19 cellular contexts compared by ENCODE assay signal in the genomic region with DNA sequence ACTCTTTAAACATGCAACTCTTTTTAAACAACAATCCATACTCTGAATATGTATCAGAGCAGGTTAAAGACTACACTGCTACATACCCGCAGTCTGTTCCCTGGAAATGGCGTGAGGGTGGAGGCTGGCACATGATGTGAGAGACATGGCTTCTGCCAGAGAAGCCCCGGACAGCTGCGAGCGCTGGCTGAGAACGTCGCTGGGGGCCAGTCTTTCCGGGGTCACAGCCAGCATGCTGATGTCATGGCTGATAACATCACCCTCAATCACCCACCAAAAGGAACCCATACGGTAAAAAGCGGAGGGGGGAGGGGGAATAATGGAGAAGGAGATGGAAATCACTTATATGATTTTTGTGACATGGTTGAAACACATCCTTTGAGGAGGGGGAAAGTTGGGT. TPM values are rescaled to one million over a fixed set of nuclear protein-coding genes. Genes with fewer than 3 reads are reported as not detected.
A peak's percentile ranks its signal among the peaks of the same experiment; 100 is the strongest.
DNase-seq lines count a peak whose midpoint lies in the region; ATAC-seq, FAIRE-seq and TF ChIP-seq lines count a peak whose summit lies in the region.
"Had no signal": no experiment of that assay in that cellular context is flagged by ENCODE, and none has a peak within 500 bp of the region (broad histone marks: within the 10 kb centered on the region; RNA-seq: fewer than 3 reads in every experiment).

No MANE protein-coding gene starts in this region.

- H3K36me3 ChIP-seq in Panc1 (ENCODE audit: control insufficient read depth, insufficient read depth, low read length) (no peaks in the 10 kb centered on the region), trophoblast cell (ENCODE audit: control insufficient read depth in 1 of 2, insufficient read depth in 2 of 2, low read length in 2 of 2) (peaks cover 32 to 51% of the 10 kb centered on the region in 2 experiments), tibial artery (peaks cover 38 to 71% (median 52%) of the 10 kb centered on the region in 3 donors), kidney (ENCODE audit: control insufficient read depth in 1 of 2, insufficient read depth in 2 of 2, low read length in 2 of 2) (peaks cover 7 to 14% of the 10 kb centered on the region in 2 donors)

- no peak overlapping the region for H3K27ac ChIP-seq in Panc1 (ENCODE audit: low read length)
- H3K27ac ChIP-seq in cingulate gyrus (ENCODE audit: low read depth, low read length): peak overlapping the region; percentile 70
- no peak overlapping the region for H3K27ac ChIP-seq in trophoblast cell (ENCODE audit: low read depth, low read length)
- peak overlapping the region; percentile 24 to 48 for H3K27ac ChIP-seq in tibial artery
- H3K27ac ChIP-seq in kidney (ENCODE audit: low read depth in 2 of 2, low read length in 2 of 2): no peak overlapping the region
- H3K27ac ChIP-seq: PC-9, SJCRH30 had no signal

- H2AFZ ChIP-seq in trophoblast cell (ENCODE audit: insufficient read depth, low read length, poor library complexity): no peak overlapping the region
- H2AFZ ChIP-seq: PC-9 had no signal

- H2BK5ac ChIP-seq in trophoblast cell (ENCODE audit: low read depth, low read length, poor library complexity): no peak overlapping the region

- H3K27me3 ChIP-seq in Panc1 (ENCODE audit: control insufficient read depth, insufficient read depth, low read length) (no peaks in the 10 kb centered on the region), trophoblast cell (ENCODE audit: insufficient read depth, low read length) (no peaks in the 10 kb centered on the region), tibial artery (no peaks in the 10 kb centered on the region)
- H3K27me3 ChIP-seq: SJCRH30 had no signal

- H3K4me1 ChIP-seq in Panc1 (ENCODE audit: control insufficient read depth, insufficient read depth, low read length) (no peaks in the 10 kb centered on the region), trophoblast cell (ENCODE audit: control insufficient read depth in 1 of 2, insufficient read depth in 2 of 2, low read length in 2 of 2) (peaks cover 0 to 8% of the 10 kb centered on the region in 2 experiments), tibial artery (peaks cover 0 to 68% (median 22%) of the 10 kb centered on the region in 4 donors), kidney (ENCODE audit: control insufficient read depth in 1 of 2, insufficient read depth in 1 of 2, low read depth in 1 of 2, low read length in 2 of 2) (no peaks in the 10 kb centered on the region)
- H3K4me1 ChIP-seq: SJCRH30 had no signal

- H3K79me1 ChIP-seq in trophoblast cell (ENCODE audit: low read length): no peaks in the 10 kb centered on the region

- H2BK12ac ChIP-seq in trophoblast cell (ENCODE audit: low read length): no peak overlapping the region

- in situ Hi-C loops in Panc1 (cut with HindIII; ENCODE audit: low pct_unique_long_range_greater_than_20kb, low sequenced_read_pairs): no loop called here

- FAIRE-seq in kidney (lab: Jason Lieb, UNC): no peak
- FAIRE-seq: HepG2 had no signal

- H2BK120ac ChIP-seq in trophoblast cell (ENCODE audit: insufficient read depth, low read length, poor library complexity): no peak overlapping the region

- H4K12ac ChIP-seq in trophoblast cell (ENCODE audit: low read depth, low read length): no peak overlapping the region

- POLR2A ChIA-PET in Panc1 (lab: Charles Lee): no interaction called here

- CTCF ChIA-PET in Panc1 (lab: Charles Lee): no interaction called here

- H3K4ac ChIP-seq in trophoblast cell (ENCODE audit: low read depth, low read length): no peak overlapping the region

- H4K8ac ChIP-seq in trophoblast cell (ENCODE audit: low read depth, low read length): no peak overlapping the region

- H3K79me2 ChIP-seq in trophoblast cell (ENCODE audit: control insufficient read depth, insufficient read depth, low read length, poor library complexity): no peaks in the 10 kb centered on the region

- intact Hi-C loops in Panc1 (cut with micrococcal nuclease; ENCODE audit: unreplicated experiment) (no loop called here), tibial artery (cut with DNase I; ENCODE audit: low total_unique reads) (no loop called here), kidney (cut with DNase I) (no loop called here)

- no peak overlapping the region for H3K4me2 ChIP-seq in trophoblast cell (ENCODE audit: low read length)
- H3K4me2 ChIP-seq: PC-9 had no signal

- DNase-seq in Panc1 (ENCODE audit: low read depth, low spot score) (no peak), trophoblast cell (no peak), tibial artery (no peak), NCI-H146 (lab: John Stamatoyannopoulos, UW) (no peak), kidney (no peak)
- DNase-seq: AML-193, DMS153, GDM1, KG1, MV-4-11, NCI-H187, NCI-H2107, NCI-H510A, NCI-H774, PC-9, SJCRH30 had no signal

- H3K9me3 ChIP-seq in Panc1 (ENCODE audit: control insufficient read depth, insufficient read depth, low read depth, low read length): no peaks in the 10 kb centered on the region
- peaks cover 2% of the 10 kb centered on the region for H3K9me3 ChIP-seq in trophoblast cell (ENCODE audit: insufficient read depth, low read depth, low read length)
- H3K9me3 ChIP-seq in tibial artery: no peaks in the 10 kb centered on the region
- no peaks in the 10 kb centered on the region for H3K9me3 ChIP-seq in kidney (ENCODE audit: control insufficient read depth in 1 of 2, low read length in 2 of 2)
- H3K9me3 ChIP-seq: SJCRH30 had no signal

- TF ChIP-seq CTCF in Panc1 (IDR thresholded peaks at IDR 0.05): no peak
- TF ChIP-seq CTCF in tibial artery (IDR thresholded peaks at IDR 0.05): no peak
- no peak for TF ChIP-seq CTCF in kidney (IDR thresholded peaks at IDR 0.05; ENCODE audit: borderline replicate concordance, extremely low read depth, insufficient read depth)

- H3K9ac ChIP-seq in trophoblast cell (ENCODE audit: low read length): no peak overlapping the region
- H3K9ac ChIP-seq in kidney (ENCODE audit: low read length in 2 of 2): no peak overlapping the region

- H2AK5ac ChIP-seq in trophoblast cell (ENCODE audit: low read length): no peak overlapping the region

- H3K18ac ChIP-seq in trophoblast cell (ENCODE audit: low read length): no peak overlapping the region

- H3K23ac ChIP-seq in trophoblast cell (ENCODE audit: low read length): no peak overlapping the region

- no peak overlapping the region for H4K91ac ChIP-seq in trophoblast cell (ENCODE audit: low read depth, low read length)

- H3K4me3 ChIP-seq in Panc1 (ENCODE audit: low read depth in 2 of 2, low read length in 2 of 2) (no peak overlapping the region), trophoblast cell (ENCODE audit: low read depth, low read length) (peak overlapping the region; percentile 5), tibial artery (no peak overlapping the region), kidney (ENCODE audit: low read length in 2 of 2) (no peak overlapping the region)
- H3K4me3 ChIP-seq: PC-9, SJCRH30 had no signal

- ATAC-seq in Panc1 (no peak), GM19328 (IDR thresholded peaks at IDR 0.05; ENCODE audit: unreplicated experiment) (no peak)
- ATAC-seq: HepG2 had no signal

- TSS peak; percentile 65 for BruUV-seq in Panc1 (replicated peaks; lab: Mats Ljungman, UMichigan)

- WGBS in trophoblast cell (ENCODE audit: extremely low coverage, insufficient coverage, insufficient read length): no CpG with 5 or more reads among the region's 10 CpGs

- no peak overlapping the region for H3K14ac ChIP-seq in trophoblast cell (ENCODE audit: low read length)

RNA-seq across cellular contexts. Expression of a gene that starts 29.2 kb away (rescaled TPM):
- 33.6 TPM for total RNA-seq in Panc1 (2021; ENCODE audit: unreplicated experiment)
- polyA plus RNA-seq in Panc1 (2012; ENCODE audit: insufficient read length): 20.9 TPM
- 56.8 and 57.0 TPM in 2 replicates for polyA plus RNA-seq in trophoblast cell (2013)
- 45.3 TPM for total RNA-seq in kidney
- polyA plus RNA-seq in kidney (ENCODE audit: insufficient read depth, low read depth, low replicate concordance): 15.4 TPM

Comparison
In these comparisons a context has a peak if more than half of its experiments do, and no peak if none do; other contexts are left out.
1. H3K27ac ChIP-seq: peak in cingulate gyrus (single experiment) and tibial artery (2 of 2); none in Panc1 (single experiment), trophoblast cell (single experiment) and kidney (0 of 2).